Comparison of ENCODE assay signal across 1 cellular context in genomic region chr18:76518073-76518472, GRCh38.
TF ChIP-seq lines count a peak whose summit lies in the region.

No MANE protein-coding gene starts in this region.

TF ChIP-seq in HepG2, 621 proteins besides CTCF, POLR2A, EP300 and RAD21 (continued from another document):
- TF ChIP-seq ZNF232 (CRISPR knock-in tag; IDR thresholded peaks at IDR 0.05; ENCODE audit: borderline replicate concordance) (no peak), ZNF792 (CRISPR knock-in tag; IDR thresholded peaks at IDR 0.05) (no peak), ADNP (CRISPR knock-in tag; IDR thresholded peaks at IDR 0.05) (no peak), ZNF33B (CRISPR knock-in tag; IDR thresholded peaks at IDR 0.05) (no peak), RBM39 (IDR thresholded peaks at IDR 0.05; ENCODE audit: low read depth, low read length, poor library complexity, severe bottlenecking) (no peak), SCMH1 (CRISPR knock-in tag; IDR thresholded peaks at IDR 0.05; ENCODE audit: borderline replicate concordance) (no peak), ZNF572 (CRISPR knock-in tag; IDR thresholded peaks at IDR 0.05) (no peak), HDAC1 (CRISPR knock-in tag; IDR thresholded peaks at IDR 0.05) (no peak), KLF12 (CRISPR knock-in tag; IDR thresholded peaks at IDR 0.05; ENCODE audit: borderline replicate concordance) (no peak), NFRKB (IDR thresholded peaks at IDR 0.05) (no peak), MTERF4 (CRISPR knock-in tag; IDR thresholded peaks at IDR 0.05) (no peak), BCLAF1 (IDR thresholded peaks at IDR 0.05) (no peak), ELF4 (CRISPR knock-in tag; IDR thresholded peaks at IDR 0.05; ENCODE audit: borderline replicate concordance) (no peak), ZNF784 (CRISPR knock-in tag; IDR thresholded peaks at IDR 0.05; ENCODE audit: borderline replicate concordance) (no peak), ZFP37 (CRISPR knock-in tag; IDR thresholded peaks at IDR 0.05; ENCODE audit: borderline replicate concordance) (no peak), HMG20B (CRISPR knock-in tag; conservative IDR thresholded peaks at IDR 0.05) (no peak)
